ENCODE assay signal across 26 cellular contexts in the genomic region with DNA sequence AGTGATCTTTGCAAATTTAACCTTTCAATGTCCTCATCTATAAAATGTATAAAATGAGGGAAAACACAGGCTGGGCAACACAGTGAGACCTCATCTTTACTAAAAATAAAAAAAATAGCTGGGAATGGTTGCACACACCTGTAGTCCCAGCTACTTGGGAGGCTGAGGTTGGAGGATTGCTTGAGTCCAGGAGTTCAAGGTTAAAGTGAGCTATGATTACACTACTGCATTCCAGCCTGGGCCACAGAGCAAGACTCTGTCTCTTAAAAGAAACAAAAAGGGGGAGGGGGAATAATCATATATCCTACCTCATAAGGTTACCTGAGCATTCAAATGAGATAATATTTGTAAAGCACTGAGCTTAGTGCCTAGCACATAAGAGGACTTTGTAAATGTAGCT.
"Had no signal": no experiment of that assay in that cellular context is flagged by ENCODE, and none has a peak within 500 bp of the region (broad histone marks: within the 10 kb centered on the region; RNA-seq: fewer than 3 reads in every experiment).

No MANE protein-coding gene starts in this region.

- H3K9me3 ChIP-seq: colonic mucosa, esophagus muscularis mucosa, esophagus squamous epithelium, gastrocnemius medialis, gastroesophageal sphincter, heart left ventricle, heart right ventricle had no signal

- H3K36me3 ChIP-seq: colonic mucosa had no signal

- H3K4me1 ChIP-seq: colonic mucosa had no signal

- H3K27me3 ChIP-seq: colonic mucosa, dorsolateral prefrontal cortex, esophagus muscularis mucosa, esophagus squamous epithelium, foreskin keratinocyte, gastrocnemius medialis, gastroesophageal sphincter, heart left ventricle, heart right ventricle had no signal

- FAIRE-seq: endometrium, frontal cortex had no signal

- DNase-seq: colonic mucosa; cortex of kidney; dermis blood vessel endothelial cell; dorsolateral prefrontal cortex; effector CD4-positive, alpha-beta T cell; effector CD8-positive, alpha-beta T cell; effector memory CD4-positive, alpha-beta T cell; effector memory CD8-positive, alpha-beta T cell; endodermal cell; erythroblast; esophagus squamous epithelium; foreskin fibroblast; foreskin keratinocyte; foreskin melanocyte; gastrocnemius medialis; glutamatergic neuron; head of caudate nucleus; heart left ventricle; heart right ventricle had no signal

- H3K27ac ChIP-seq: colonic mucosa, coronary artery, dorsolateral prefrontal cortex, epithelial cell of prostate, esophagus muscularis mucosa, esophagus squamous epithelium, foreskin keratinocyte, gastrocnemius medialis, gastroesophageal sphincter, heart left ventricle, heart right ventricle had no signal

- ATAC-seq: effector memory CD8-positive, alpha-beta T cell; esophagus mucosa; foreskin keratinocyte; gastrocnemius medialis; gastroesophageal sphincter; heart left ventricle; heart right ventricle had no signal

- H3K4me3 ChIP-seq: colonic mucosa, coronary artery, dorsolateral prefrontal cortex, esophagus muscularis mucosa, esophagus squamous epithelium, gastrocnemius medialis, gastroesophageal sphincter, heart left ventricle, heart right ventricle had no signal
